In the genomic region with DNA sequence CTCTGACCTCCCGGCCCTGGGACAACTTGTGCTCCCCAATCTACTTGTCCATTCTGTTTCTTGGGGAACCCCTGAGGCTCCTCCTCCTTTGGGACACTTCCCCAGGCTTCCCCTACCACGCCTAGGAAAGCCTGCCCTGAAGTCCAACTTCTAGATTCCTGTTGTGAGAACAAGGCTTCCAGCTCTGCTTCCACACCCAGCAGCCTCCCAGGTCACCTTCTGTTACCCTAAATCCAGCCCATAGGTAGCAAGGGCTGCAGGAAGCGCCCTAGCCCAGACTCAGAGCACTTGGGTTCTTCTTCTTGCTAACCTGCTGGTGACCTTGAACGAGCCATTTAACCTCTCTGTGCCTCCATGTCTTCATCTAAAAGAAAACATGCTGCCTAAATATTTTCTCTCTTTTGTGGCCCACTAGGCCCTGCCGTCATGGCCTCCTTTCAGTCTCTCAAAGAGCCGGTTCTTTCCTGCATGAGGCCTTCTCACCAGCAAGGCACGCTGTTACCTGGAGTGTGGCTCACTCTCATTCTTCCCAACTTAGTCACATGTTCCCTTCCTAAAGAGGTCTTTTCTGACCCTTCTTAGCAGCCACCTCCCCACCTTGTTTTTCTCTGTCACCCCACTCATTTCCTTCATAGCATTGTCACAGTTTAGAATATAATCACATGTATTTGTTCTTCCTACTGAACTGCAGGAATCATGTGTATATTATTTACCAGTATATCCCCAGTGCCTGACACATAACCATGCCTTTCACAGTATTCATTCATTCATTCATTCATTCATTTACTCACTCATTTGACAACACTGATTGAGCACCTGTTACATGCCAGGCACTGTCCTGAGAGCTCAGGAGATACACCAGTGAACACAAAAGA, we compare ENCODE assay signal across 8 cellular contexts. TPM values are rescaled to one million over a fixed set of nuclear protein-coding genes. Genes with fewer than 3 reads are reported as not detected.
DNase-seq lines count a peak whose midpoint lies in the region; ATAC-seq and TF ChIP-seq lines count a peak whose summit lies in the region.

No MANE protein-coding gene starts in this region.

- DNase-seq in A172 (ENCODE audit: low spot score) = peak; percentile 66
- no peak for DNase-seq in brain microvascular endothelial cell
- DNase-seq in NCI-H524 treated with DMSO at 0.1 percent for 48 hours (lab: John Stamatoyannopoulos, UW) = no peak

- no peaks in the 10 kb centered on the region for H3K9me3 ChIP-seq in HEK293 (ENCODE audit: control insufficient read depth, insufficient read depth, low read depth, low read length)
- no peaks in the 10 kb centered on the region for H3K9me3 ChIP-seq in mesodermal cell (ENCODE audit: control insufficient read depth, low read length)

- no peak for ATAC-seq in HG02870 (IDR thresholded peaks at IDR 0.05; ENCODE audit: unreplicated experiment)
- ATAC-seq in GM19351 (IDR thresholded peaks at IDR 0.05; ENCODE audit: unreplicated experiment) = no peak
- no peak for ATAC-seq in HG02763 (IDR thresholded peaks at IDR 0.05; ENCODE audit: unreplicated experiment)

- TF ChIP-seq CTCF in HEK293 (tag by site-specific recombination; IDR thresholded peaks at IDR 0.05) = no peak
- no peak for TF ChIP-seq CTCF in brain microvascular endothelial cell (IDR thresholded peaks at IDR 0.05; ENCODE audit: low read depth, low read length, missing control alignments)

- WGBS in mesodermal cell (ENCODE audit: insufficient coverage in 2 of 2), 2 experiments = 53 to 65% methylated on average over 5 to 7 of the region's 7 CpGs

- H3K4me1 ChIP-seq in HEK293 (ENCODE audit: control insufficient read depth, insufficient read depth, low read length) (peaks cover 37% of the 10 kb centered on the region), mesodermal cell (ENCODE audit: control insufficient read depth, insufficient read depth, low read length, poor library complexity, severe bottlenecking) (peaks cover 51% of the 10 kb centered on the region)

- H3K27me3 ChIP-seq in brain microvascular endothelial cell (replicated peaks) = no peaks in the 10 kb centered on the region

- CTCF ChIA-PET in HEK293 (lab: Yijun Ruan, JAX) = interaction anchor here (0.6 to 1.1 kb wide), 2 partner anchors 10 to 29 kb away, joined by 3 to 5 read pairs; no protein-coding TSS in a partner anchor

- peaks cover under 1 to 22% of the 10 kb centered on the region in 2 experiments; a peak in 1 of 3 replicates for H3K36me3 ChIP-seq in HEK293 (ENCODE audit: control insufficient read depth in 2 of 2, insufficient read depth in 1 of 2, low read length in 2 of 2)
- peaks cover 49% of the 10 kb centered on the region for H3K36me3 ChIP-seq in brain microvascular endothelial cell (replicated peaks)
- H3K36me3 ChIP-seq in mesodermal cell (ENCODE audit: control insufficient read depth, insufficient read depth, low read length) = peaks cover 45% of the 10 kb centered on the region

- POLR2A ChIA-PET in HEK293 (lab: Yijun Ruan, JAX) = interaction anchor here (0.6 kb wide), 2 partner anchors 12 to 347 kb away, joined by 3 to 4 read pairs; no protein-coding TSS in a partner anchor

- peak overlapping the region; percentile 86 for H3K4me3 ChIP-seq in HEK293 (ENCODE audit: low read depth, low read length)
- H3K4me3 ChIP-seq in brain microvascular endothelial cell (ENCODE audit: low read depth, low read length) = peak overlapping the region; percentile 97
- H3K4me3 ChIP-seq in mesodermal cell (ENCODE audit: extremely low read depth, insufficient read depth, low read length, poor library complexity, severe bottlenecking) = peak overlapping the region; percentile 79

- in situ Hi-C loops in brain microvascular endothelial cell (cut with HindIII; ENCODE audit: low pct_ligation_motif_present, low sequenced_read_pairs) = no loop called here

- H3K27ac ChIP-seq in HEK293 (ENCODE audit: extremely low read depth, low read depth, low read length) = peak overlapping the region; percentile 95
- H3K27ac ChIP-seq in brain microvascular endothelial cell = peak overlapping the region; percentile 95
- peak overlapping the region; percentile 57 for H3K27ac ChIP-seq in mesodermal cell (ENCODE audit: low read depth, low read length, severe bottlenecking)

TF ChIP-seq in HEK293, 187 proteins besides CTCF, POLR2A, EP300 and RAD21:
- TF ChIP-seq ZNF501 (tag by site-specific recombination; IDR thresholded peaks at IDR 0.05) = peak; percentile 26; the same call in 1 of the 2 replicates
- peak; percentile 95 for TF ChIP-seq SCRT2 (tag by site-specific recombination; IDR thresholded peaks at IDR 0.05)
- TF ChIP-seq ZNF639 (tag by site-specific recombination; IDR thresholded peaks at IDR 0.05) = peak; percentile 14; the same call in 1 of the 2 replicates
- TF ChIP-seq IKZF3 (tag by site-specific recombination; IDR thresholded peaks at IDR 0.05) = peak; percentile 31; the same call in 1 of the 2 replicates
- peak; percentile 36; the same call in 1 of the 2 replicates for TF ChIP-seq ZNF596 (tag by site-specific recombination; IDR thresholded peaks at IDR 0.05)
- peak; percentile 100 for TF ChIP-seq ZNF24 (tag by site-specific recombination; IDR thresholded peaks at IDR 0.05)
- no peak for TF ChIP-seq GFI1B (tag by site-specific recombination; IDR thresholded peaks at IDR 0.05)
- TF ChIP-seq ZNF311 (tag by site-specific recombination; IDR thresholded peaks at IDR 0.05; ENCODE audit: borderline replicate concordance) = no peak
- TF ChIP-seq ZBTB48 (tag by site-specific recombination; IDR thresholded peaks at IDR 0.05) = 0 out of 2 replicates have a peak, but pooled peaks have one; percentile 17
- TF ChIP-seq ZBTB21 (tag by site-specific recombination; IDR thresholded peaks at IDR 0.05) = no peak
- no peak for TF ChIP-seq ZNF48 (tag by site-specific recombination; IDR thresholded peaks at IDR 0.05)
- TF ChIP-seq ZNF37A (tag by site-specific recombination; IDR thresholded peaks at IDR 0.05) = no peak
- peak; percentile 5; the same call in 1 of the 2 replicates for TF ChIP-seq PRDM1 (tag by site-specific recombination; IDR thresholded peaks at IDR 0.05)
- peak; percentile 89 for TF ChIP-seq SCRT1 (tag by site-specific recombination; IDR thresholded peaks at IDR 0.05; ENCODE audit: borderline replicate concordance)
- peak; percentile 37 for TF ChIP-seq ZNF600 (tag by site-specific recombination; IDR thresholded peaks at IDR 0.05)
- TF ChIP-seq ZNF521 (tag by site-specific recombination; IDR thresholded peaks at IDR 0.05) = no peak
- TF ChIP-seq YY1 (tag by site-specific recombination; IDR thresholded peaks at IDR 0.05) = peak; percentile 65; the same call in 1 of the 2 replicates
- peak; percentile 10 for TF ChIP-seq ZBTB8A (tag by site-specific recombination; IDR thresholded peaks at IDR 0.05)
TF ChIP-seq in HEK293: peak in this region for 12.

RNA-seq across cellular contexts. Expression of gene CAPN2, which starts 1.4 kb away (rescaled TPM):
- total RNA-seq in A172 (2014; rRNA removed; shearing (Covaris generic)) = 432 and 455 TPM in 2 replicates
- polyA plus RNA-seq in mesodermal cell (2013, experiment 1 of 2) = 244 TPM
- polyA plus RNA-seq in mesodermal cell (2013, experiment 2 of 2) = 240 TPM

RNA-seq across cellular contexts. Expression of gene CAPN8, which starts 48.3 kb away (rescaled TPM):
- total RNA-seq in A172 (2014; rRNA removed; shearing (Covaris generic)) = not detected in 2 replicates
- polyA plus RNA-seq in mesodermal cell (2013, experiment 1 of 2) = not detected
- not detected for polyA plus RNA-seq in mesodermal cell (2013, experiment 2 of 2)
